ENCODE assay signal across 9 cellular contexts in genomic region chr7:23471090-23471859, GRCh38. TPM values are rescaled to one million over a fixed set of nuclear protein-coding genes. Genes with fewer than 3 reads are reported as not detected.
DNase-seq lines count a peak whose midpoint lies in the region; ATAC-seq and TF ChIP-seq lines count a peak whose summit lies in the region.
"Had no signal": no experiment of that assay in that cellular context is flagged by ENCODE, and none has a peak within 500 bp of the region (broad histone marks: within the 10 kb centered on the region; RNA-seq: fewer than 3 reads in every experiment).

No MANE protein-coding gene starts in this region.

- ATAC-seq in HG02943 (IDR thresholded peaks at IDR 0.05; ENCODE audit: low read depth, unreplicated experiment): peak; percentile 25
- ATAC-seq in activated CD8-positive, alpha-beta T cell treated with anti-CD3 and anti-CD28 coated beads, Interleukin-2, amount 10 ng/mL, durations not matched to agents 7 days and 5 days: peak; percentile 20

- peaks cover 6% of the 10 kb centered on the region for H3K4me1 Mint-ChIP-seq in MCF 10A (ENCODE audit: insufficient read depth, unreplicated experiment)
- H3K4me1 Mint-ChIP-seq in activated CD8-positive, alpha-beta T cell treated with anti-CD3 and anti-CD28 coated beads, Interleukin-2, amount 10 ng/mL, durations not matched to agents 7 days and 5 days (ENCODE audit: low read depth): peaks cover 48% of the 10 kb centered on the region
- H3K4me1 Mint-ChIP-seq in stimulated activated naive CD8-positive, alpha-beta T cell treated with anti-CD3 and anti-CD28 coated beads, Interleukin-15, Interleukin-2, amounts not matched to agents 100 ng/mL and 50 ng/mL, for 24 hours (ENCODE audit: low read depth): peaks cover 45% of the 10 kb centered on the region

- H3K36me3 Mint-ChIP-seq in MCF 10A (ENCODE audit: insufficient read depth, unreplicated experiment): peaks cover 6% of the 10 kb centered on the region
- peaks cover 5% of the 10 kb centered on the region for H3K36me3 Mint-ChIP-seq in activated CD8-positive, alpha-beta T cell treated with anti-CD3 and anti-CD28 coated beads, Interleukin-2, amount 10 ng/mL, durations not matched to agents 7 days and 5 days (ENCODE audit: low read depth)
- no peaks in the 10 kb centered on the region for H3K36me3 Mint-ChIP-seq in stimulated activated naive CD8-positive, alpha-beta T cell treated with anti-CD3 and anti-CD28 coated beads, Interleukin-15, Interleukin-2, amounts not matched to agents 100 ng/mL and 50 ng/mL, for 24 hours (ENCODE audit: low read depth)

- WGBS in ovary, 3 donors: 12 to 17% (median 15%) methylated on average over 28 to 45 of the region's 45 CpGs

- TF ChIP-seq EP300 in ovary (IDR thresholded peaks at IDR 0.05): no peak

- H3K9me3 Mint-ChIP-seq in MCF 10A (ENCODE audit: unreplicated experiment): no peaks in the 10 kb centered on the region
- H3K9me3 Mint-ChIP-seq in activated CD8-positive, alpha-beta T cell treated with anti-CD3 and anti-CD28 coated beads, Interleukin-2, amount 10 ng/mL, durations not matched to agents 7 days and 5 days (ENCODE audit: insufficient read depth): no peaks in the 10 kb centered on the region
- no peaks in the 10 kb centered on the region for H3K9me3 Mint-ChIP-seq in stimulated activated naive CD8-positive, alpha-beta T cell treated with anti-CD3 and anti-CD28 coated beads, Interleukin-15, Interleukin-2, amounts not matched to agents 100 ng/mL and 50 ng/mL, for 24 hours

- POLR2A ChIA-PET in MCF 10A (lab: Yijun Ruan, JAX): no interaction called here
- POLR2A ChIA-PET in activated CD8-positive, alpha-beta T cell treated with anti-CD3 and anti-CD28 coated beads, Interleukin-2, amount 10 ng/mL, durations not matched to agents 7 days and 5 days (lab: Charles Lee): no interaction called here

- H3K27ac ChIP-seq in breast epithelium (no peak overlapping the region), ovary (no peak overlapping the region)

- intact Hi-C loops in MCF 10A (cut with micrococcal nuclease): loop anchor here (2.0 kb wide), 2 partner anchors 40 to 60 kb away; partner anchors contain the start of gene TRA2A
- intact Hi-C loops in breast epithelium (cut with DNase I; ENCODE audit: low total_unique reads): no loop called here
- intact Hi-C loops in ovary (cut with DNase I): no loop called here

- H3K27me3 ChIP-seq in breast epithelium: peaks cover 28 to 97% of the 10 kb centered on the region in 2 donors
- peaks cover 20% of the 10 kb centered on the region for H3K27me3 ChIP-seq in ovary

- peak overlapping the region; percentile 88 for H3K4me3 Mint-ChIP-seq in MCF 10A (ENCODE audit: unreplicated experiment)
- peak overlapping the region; percentile 73 for H3K4me3 Mint-ChIP-seq in activated CD8-positive, alpha-beta T cell treated with anti-CD3 and anti-CD28 coated beads, Interleukin-2, amount 10 ng/mL, durations not matched to agents 7 days and 5 days
- H3K4me3 Mint-ChIP-seq in stimulated activated naive CD8-positive, alpha-beta T cell treated with anti-CD3 and anti-CD28 coated beads, Interleukin-15, Interleukin-2, amounts not matched to agents 100 ng/mL and 50 ng/mL, for 24 hours: peak overlapping the region; percentile 81

- H3K9me3 ChIP-seq in breast epithelium: peaks cover 0 to 6% of the 10 kb centered on the region in 2 donors
- no peaks in the 10 kb centered on the region for H3K9me3 ChIP-seq in ovary

- no peak for TF ChIP-seq POLR2A in breast epithelium (IDR thresholded peaks at IDR 0.05)
- TF ChIP-seq POLR2A in ovary (IDR thresholded peaks at IDR 0.05): no peak

- peak overlapping the region; percentile 89 for H3K27ac Mint-ChIP-seq in MCF 10A (ENCODE audit: low read depth, unreplicated experiment)
- no peak overlapping the region for H3K27ac Mint-ChIP-seq in activated CD8-positive, alpha-beta T cell treated with anti-CD3 and anti-CD28 coated beads, Interleukin-2, amount 10 ng/mL, durations not matched to agents 7 days and 5 days
- no peak overlapping the region for H3K27ac Mint-ChIP-seq in stimulated activated naive CD8-positive, alpha-beta T cell treated with anti-CD3 and anti-CD28 coated beads, Interleukin-15, Interleukin-2, amounts not matched to agents 100 ng/mL and 50 ng/mL, for 24 hours

- DNase-seq in MCF 10A (ENCODE audit: unreplicated experiment): peak; percentile 67
- DNase-seq in breast epithelium (ENCODE audit: low spot score in 2 of 2): no peak
- DNase-seq in NCI-H2227 (lab: John Stamatoyannopoulos, UW; ENCODE audit: unreplicated experiment): peak; percentile 94
- DNase-seq in activated CD8-positive, alpha-beta T cell treated with anti-CD3 and anti-CD28 coated beads, Interleukin-2, amount 10 ng/mL, durations not matched to agents 7 days and 5 days: peak; percentile 62
- DNase-seq in glomerular visceral epithelial cell (ENCODE audit: extremely low spot score): peak; percentile 81
- no peak for DNase-seq in ovary

- CTCF ChIA-PET in MCF 10A (lab: Yijun Ruan, JAX): no interaction called here
- CTCF ChIA-PET in activated CD8-positive, alpha-beta T cell treated with anti-CD3 and anti-CD28 coated beads, Interleukin-2, amount 10 ng/mL, durations not matched to agents 7 days and 5 days (lab: Charles Lee): no interaction called here

- H3K36me3 ChIP-seq in breast epithelium (no peaks in the 10 kb centered on the region), ovary (no peaks in the 10 kb centered on the region)

- H3K4me3 ChIP-seq in breast epithelium (peak overlapping the region in 1 of 3 donors; percentile 40), ovary (no peak overlapping the region)
- H3K4me3 ChIP-seq: lung had no signal

- H3K4me1 ChIP-seq in breast epithelium (peaks cover 9 to 13% of the 10 kb centered on the region in 2 donors), ovary (ENCODE audit: insufficient read depth) (peaks cover 11% of the 10 kb centered on the region)

- peaks cover 34% of the 10 kb centered on the region for H3K27me3 Mint-ChIP-seq in MCF 10A (ENCODE audit: insufficient read depth, unreplicated experiment)
- H3K27me3 Mint-ChIP-seq in activated CD8-positive, alpha-beta T cell treated with anti-CD3 and anti-CD28 coated beads, Interleukin-2, amount 10 ng/mL, durations not matched to agents 7 days and 5 days (ENCODE audit: low read depth): peaks cover 54% of the 10 kb centered on the region
- peaks cover 68% of the 10 kb centered on the region for H3K27me3 Mint-ChIP-seq in stimulated activated naive CD8-positive, alpha-beta T cell treated with anti-CD3 and anti-CD28 coated beads, Interleukin-15, Interleukin-2, amounts not matched to agents 100 ng/mL and 50 ng/mL, for 24 hours

- BruUV-seq in MCF 10A (replicated peaks; lab: Mats Ljungman, UMichigan): TSS peak; percentile 69

- no peak for TF ChIP-seq CTCF in MCF 10A (IDR thresholded peaks at IDR 0.05; ENCODE audit: unreplicated experiment)
- TF ChIP-seq CTCF in breast epithelium (IDR thresholded peaks at IDR 0.05): no peak
- TF ChIP-seq CTCF in ovary (IDR thresholded peaks at IDR 0.05): no peak

RNA-seq across cellular contexts. Expression of gene IGF2BP3, which starts 1.0 kb away (rescaled TPM):
- total RNA-seq in MCF 10A (2022) (27.0 and 29.8 TPM in 2 replicates), breast epithelium (1 to 10 TPM in 1 of 3 donors, under 1 TPM in 1, not detected in 1; 0.59 to 3.5 TPM), ovary (1 to 10 TPM in 1 of 7 donors, under 1 TPM in 4, not detected in 2; 0.23 to 1.3 (median 0.50) TPM)
- under 1 TPM; 0.52 to 0.55 TPM for total RNA-seq in activated CD8-positive, alpha-beta T cell treated with anti-CD3 and anti-CD28 coated beads, Interleukin-2, amount 10 ng/mL, durations not matched to agents 7 days and 5 days
- under 1 TPM; 0.20 to 0.40 TPM for polyA plus RNA-seq in ovary

Comparison
In these comparisons a context has a peak if more than half of its experiments do, and no peak if none do; other contexts are left out.
1. DNase-seq: peak in MCF 10A (single experiment), NCI-H2227 (single experiment), activated CD8-positive, alpha-beta T cell treated with anti-CD3 and anti-CD28 coated beads, Interleukin-2, amount 10 ng/mL, durations not matched to agents 7 days and 5 days (single experiment) and glomerular visceral epithelial cell (single experiment); none in breast epithelium (0 of 2) and ovary (0 of 5).
2. Peak in every context shown above with its lines, with median percentiles within 50 percentile points of each other: H3K4me3 Mint-ChIP-seq.